In the genomic region with DNA sequence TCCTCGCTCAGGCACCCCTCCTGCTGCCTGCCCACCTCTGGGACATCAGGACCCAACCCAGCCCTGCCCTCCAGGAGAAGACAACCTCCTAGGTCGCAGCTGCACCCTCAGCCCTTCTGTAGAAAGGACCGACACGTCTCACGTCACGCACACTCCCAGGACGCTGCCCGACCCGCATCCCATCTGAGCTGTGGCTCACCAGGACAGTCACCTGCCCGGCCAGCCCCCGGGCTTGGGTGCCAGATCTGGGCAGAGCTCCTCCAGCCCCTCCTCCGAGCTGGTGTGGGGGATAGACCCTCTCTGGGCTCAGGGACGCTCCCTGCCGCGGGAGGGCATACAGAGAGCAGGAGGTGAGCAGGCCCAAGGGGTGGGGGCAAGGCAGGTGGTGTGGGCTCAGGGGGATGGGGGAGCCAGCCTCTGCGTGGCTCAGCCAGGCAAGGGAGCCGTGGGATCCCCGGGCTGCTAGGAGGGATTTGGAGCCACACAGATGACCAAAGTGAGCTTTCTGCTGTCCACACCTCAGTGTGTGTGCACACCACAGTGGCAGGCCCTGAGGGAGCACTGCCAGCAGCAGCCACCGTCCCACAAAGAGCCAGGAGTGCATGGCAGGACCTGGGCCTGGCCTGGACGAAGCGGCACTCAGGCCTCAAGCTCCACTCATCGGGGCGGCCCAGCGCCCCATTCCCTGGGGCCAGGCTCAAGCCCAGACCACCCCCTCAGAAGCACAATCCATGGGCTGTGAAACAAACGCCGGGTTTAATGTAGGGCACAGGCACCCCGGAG, we compare ENCODE assay signal across 1 cellular context.
TF ChIP-seq lines count a peak whose summit lies in the region.

No MANE protein-coding gene starts in this region.

TF ChIP-seq in HepG2, 621 proteins besides CTCF, POLR2A, EP300 and RAD21 (continued from another document):
- TF ChIP-seq, protein P1, sequence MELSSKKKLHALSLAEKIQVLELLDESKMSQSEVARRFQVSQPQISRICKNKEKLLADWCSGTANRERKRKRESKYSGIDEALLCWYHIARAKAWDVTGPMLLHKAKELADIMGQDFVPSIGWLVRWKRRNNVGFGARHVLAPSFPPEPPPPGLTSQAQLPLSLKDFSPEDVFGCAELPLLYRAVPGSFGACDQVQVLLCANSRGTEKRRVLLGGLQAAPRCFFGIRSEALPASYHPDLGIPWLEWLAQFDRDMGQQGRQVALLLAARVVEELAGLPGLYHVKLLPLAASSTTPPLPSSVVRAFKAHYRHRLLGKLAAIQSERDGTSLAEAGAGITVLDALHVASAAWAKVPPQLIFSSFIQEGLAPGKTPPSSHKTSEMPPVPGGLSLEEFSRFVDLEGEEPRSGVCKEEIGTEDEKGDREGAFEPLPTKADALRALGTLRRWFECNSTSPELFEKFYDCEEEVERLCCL (CRISPR knock-in tag; IDR thresholded peaks at IDR 0.05; ENCODE audit: borderline replicate concordance) = no peak
- TF ChIP-seq DMAP1 (CRISPR knock-in tag; IDR thresholded peaks at IDR 0.05) (no peak), FOXC1 (CRISPR knock-in tag; IDR thresholded peaks at IDR 0.05; ENCODE audit: borderline replicate concordance) (no peak), ARID2 (CRISPR knock-in tag; IDR thresholded peaks at IDR 0.05; ENCODE audit: borderline replicate concordance) (no peak), SAP130 (CRISPR knock-in tag; IDR thresholded peaks at IDR 0.05; ENCODE audit: low read depth) (no peak)
